ENCODE assay signal across 27 cellular contexts in genomic region chr4:141213550-141213991, GRCh38.
"Had no signal": no experiment of that assay in that cellular context is flagged by ENCODE, and none has a peak within 500 bp of the region (broad histone marks: within the 10 kb centered on the region; RNA-seq: fewer than 3 reads in every experiment).

No MANE protein-coding gene starts in this region.

- H3K36me3 ChIP-seq: heart right ventricle, lower lobe of right lung, neural progenitor cell, ovary, right atrium auricular region, stomach, thyroid gland, transverse colon, upper lobe of left lung had no signal

- H2AFZ ChIP-seq: hepatocyte, neural progenitor cell had no signal

- H3K4me3 ChIP-seq: heart right ventricle, hepatocyte, lower lobe of right lung, neural progenitor cell, ovary, right atrium auricular region, skin epidermis, stomach, thyroid gland, transverse colon, upper lobe of left lung had no signal

- H3K9ac ChIP-seq: neural progenitor cell had no signal

- H3K4me1 ChIP-seq: lower lobe of right lung, neural progenitor cell, right atrium auricular region, stomach, testis, transverse colon had no signal

- H3K4me1 Mint-ChIP-seq: naive B cell; natural killer cell; nephron progenitor cell; stimulated activated effector memory CD8-positive, alpha-beta T cell treated with anti-CD3 and anti-CD28 coated beads, Interleukin-12 subunit alpha, Interleukin-12 subunit beta, amount 100 ng/mL, for 72 hours had no signal

- H3K9me3 Mint-ChIP-seq: mesothelial cell of epicardium; natural killer cell; neural progenitor cell; stimulated activated effector memory CD8-positive, alpha-beta T cell treated with anti-CD3 and anti-CD28 coated beads, Interleukin-12 subunit alpha, Interleukin-12 subunit beta, amount 100 ng/mL, for 72 hours had no signal

- H3K36me3 Mint-ChIP-seq: naive B cell; natural killer cell; neural progenitor cell; stimulated activated effector memory CD8-positive, alpha-beta T cell treated with anti-CD3 and anti-CD28 coated beads, Interleukin-12 subunit alpha, Interleukin-12 subunit beta, amount 100 ng/mL, for 72 hours had no signal

- H3K4me3 Mint-ChIP-seq: mesothelial cell of epicardium; naive B cell; natural killer cell; nephron progenitor cell; neural progenitor cell; stimulated activated effector memory CD8-positive, alpha-beta T cell treated with anti-CD3 and anti-CD28 coated beads, Interleukin-12 subunit alpha, Interleukin-12 subunit beta, amount 100 ng/mL, for 72 hours had no signal

- H3K27ac ChIP-seq: heart right ventricle, hepatocyte, lower lobe of right lung, neural progenitor cell, ovary, right atrium auricular region, skin epidermis, stomach, testis, thyroid gland, transverse colon, upper lobe of left lung had no signal

- FAIRE-seq: urothelium cell line had no signal

- H3K27ac Mint-ChIP-seq: mesothelial cell of epicardium; naive B cell; natural killer cell; nephron progenitor cell; neural progenitor cell; progenitor cell of endocrine pancreas; stimulated activated effector memory CD8-positive, alpha-beta T cell treated with anti-CD3 and anti-CD28 coated beads, Interleukin-12 subunit alpha, Interleukin-12 subunit beta, amount 100 ng/mL, for 72 hours had no signal

- DNase-seq: heart right ventricle; islet precursor cell; kidney glomerular epithelial cell; left cardiac atrium; left ventricle myocardium superior; lower lobe of right lung; mammary epithelial cell; mesendoderm; naive B cell; natural killer cell; nephron progenitor cell; ovary; stimulated activated CD4-positive, alpha-beta T cell treated with anti-CD3 and anti-CD28 coated beads, Interleukin-4, amount 100 ng/mL, for 24 hours; stimulated activated naive CD4-positive, alpha-beta T cell; stomach; thyroid gland; transverse colon had no signal

- H3K4me2 ChIP-seq: hepatocyte, neural progenitor cell had no signal

- H3K27me3 Mint-ChIP-seq: progenitor cell of endocrine pancreas had no signal

- H3K9me3 ChIP-seq: lower lobe of right lung, ovary, right atrium auricular region, stomach, testis, thyroid gland, transverse colon, upper lobe of left lung had no signal

- H3K27me3 ChIP-seq: heart right ventricle, hepatocyte, neural progenitor cell, ovary, right atrium auricular region, stomach, testis, thyroid gland, transverse colon, upper lobe of left lung had no signal
